In the genomic region with DNA sequence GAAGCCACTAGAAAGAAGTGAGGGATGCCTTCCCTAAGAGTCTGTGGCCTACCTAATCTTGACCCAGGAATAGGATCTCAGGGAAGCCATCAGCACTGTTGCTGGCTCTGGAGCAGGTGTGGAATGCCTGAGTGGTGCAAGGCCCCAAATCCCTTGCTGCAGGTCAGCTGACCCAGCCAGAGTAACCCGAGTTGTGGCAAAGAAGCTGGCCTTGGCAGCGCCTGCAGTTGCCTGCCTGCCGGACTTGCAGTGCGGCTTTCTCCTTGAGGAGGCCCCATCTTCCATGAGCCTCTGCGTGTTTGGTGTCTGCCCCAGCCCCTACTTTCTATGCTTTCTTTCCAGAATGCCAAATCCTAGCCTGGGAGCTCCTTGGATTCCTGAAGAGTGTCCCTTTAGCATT, we compare ENCODE assay signal across 16 cellular contexts. TPM values are rescaled to one million over a fixed set of nuclear protein-coding genes. Genes with fewer than 3 reads are reported as not detected.
A peak's percentile ranks its signal among the peaks of the same experiment; 100 is the strongest.
DNase-seq lines count a peak whose midpoint lies in the region; ATAC-seq, FAIRE-seq and TF ChIP-seq lines count a peak whose summit lies in the region.
"Had no signal": no experiment of that assay in that cellular context is flagged by ENCODE, and none has a peak within 500 bp of the region (broad histone marks: within the 10 kb centered on the region; RNA-seq: fewer than 3 reads in every experiment).

No MANE protein-coding gene starts in this region.

- H3K9me2 ChIP-seq in hepatocyte (replicated peaks; ENCODE audit: insufficient read depth): no peaks in the 10 kb centered on the region

- no peak overlapping the region for H4K12ac ChIP-seq in trophoblast cell (ENCODE audit: low read depth, low read length)

- H2BK5ac ChIP-seq in trophoblast cell (ENCODE audit: low read depth, low read length, poor library complexity): no peak overlapping the region

- intact Hi-C loops in HepG2 (cut with micrococcal nuclease; ENCODE audit: unreplicated experiment): no loop called here
- intact Hi-C loops in right lobe of liver (cut with DNase I): no loop called here
- intact Hi-C loops in aorta (cut with DNase I): no loop called here

- TF ChIP-seq CTCF in HepG2 (CRISPR knock-in tag; IDR thresholded peaks at IDR 0.05) (no peak), right lobe of liver (IDR thresholded peaks at IDR 0.05) (no peak), hepatocyte (IDR thresholded peaks at IDR 0.05; ENCODE audit: poor library complexity) (no peak), foreskin fibroblast (IDR thresholded peaks at IDR 0.05; ENCODE audit: low read depth, low read length) (no peak)

- H4K20me1 ChIP-seq in HepG2 (ENCODE audit: insufficient read depth, low read length): peaks cover 4% of the 10 kb centered on the region; the same call in 1 of the 2 replicates
- H4K20me1 ChIP-seq in hepatocyte (ENCODE audit: insufficient read depth, poor library complexity, severe bottlenecking): no peaks in the 10 kb centered on the region

- H3K9me3 ChIP-seq in HepG2 (ENCODE audit: low read length) (no peaks in the 10 kb centered on the region), right lobe of liver (no peaks in the 10 kb centered on the region), hepatocyte (ENCODE audit: low read depth) (no peaks in the 10 kb centered on the region), trophoblast cell (ENCODE audit: insufficient read depth, low read depth, low read length) (no peaks in the 10 kb centered on the region), aorta (ENCODE audit: control insufficient read depth, low read length) (no peaks in the 10 kb centered on the region)

- H4K8ac ChIP-seq in trophoblast cell (ENCODE audit: low read depth, low read length): peak overlapping the region; percentile 5

- no peak for FAIRE-seq in HepG2 (lab: Jason Lieb, UNC)
- FAIRE-seq: TTC549 had no signal

- H3K27me3 ChIP-seq in HepG2 (ENCODE audit: control insufficient read depth in 1 of 2, insufficient read depth in 2 of 2, low read length in 2 of 2): no peaks in the 10 kb centered on the region
- no peaks in the 10 kb centered on the region for H3K27me3 ChIP-seq in right lobe of liver
- H3K27me3 ChIP-seq in hepatocyte: no peaks in the 10 kb centered on the region
- no peaks in the 10 kb centered on the region for H3K27me3 ChIP-seq in trophoblast cell (ENCODE audit: insufficient read depth, low read length)
- H3K27me3 ChIP-seq in aorta (ENCODE audit: control insufficient read depth in 1 of 2, insufficient read depth in 2 of 2, low read length in 1 of 2): no peaks in the 10 kb centered on the region

- POLR2A ChIA-PET in HepG2 (lab: Yijun Ruan, JAX): interaction anchor here (1.3 kb wide), 1 partner anchor 12 kb away, joined by 3 read pairs; no protein-coding TSS in a partner anchor

- H2AFZ ChIP-seq in HepG2 (ENCODE audit: low read length) (no peak overlapping the region), hepatocyte (no peak overlapping the region), trophoblast cell (ENCODE audit: insufficient read depth, low read length, poor library complexity) (no peak overlapping the region)

- H3K4me3 ChIP-seq in HepG2 (replicated peaks in 1 of 3; ENCODE audit: insufficient read depth in 1 of 3, low read depth in 2 of 3, low read length in 3 of 3): no peak overlapping the region
- H3K4me3 ChIP-seq in right lobe of liver: no peak overlapping the region
- no peak overlapping the region for H3K4me3 ChIP-seq in hepatocyte
- no peak overlapping the region for H3K4me3 ChIP-seq in trophoblast cell (ENCODE audit: low read depth, low read length)
- H3K4me3 ChIP-seq in aorta (ENCODE audit: low read length in 2 of 2): no peak overlapping the region
- no peak overlapping the region for H3K4me3 ChIP-seq in foreskin fibroblast (ENCODE audit: low read depth in 1 of 2, low read length in 2 of 2)

- H2AK5ac ChIP-seq in trophoblast cell (ENCODE audit: low read length): no peak overlapping the region

- in situ Hi-C loops in HepG2 (cut with HindIII; ENCODE audit: extremely low pct_ligation_motif_present, low pct_unique_long_range_greater_than_20kb): no loop called here

- DNase-seq in HepG2 (ENCODE audit: low spot score) (no peak), right lobe of liver (no peak), hepatocyte (ENCODE audit: low spot score) (no peak), trophoblast cell (no peak), aorta (no peak), Kasumi-1 (lab: John Stamatoyannopoulos, UW) (no peak), foreskin fibroblast (no peak), NCI-H1694 (lab: John Stamatoyannopoulos, UW) (no peak)
- DNase-seq: activated CD4-positive, alpha-beta T cell treated with anti-CD3 and anti-CD28 coated beads, Interleukin-2, amount 50 U/mL, for 48 hours; anterior cingulate cortex; CD4-positive, alpha-beta T cell; NCI-H1092 treated with DMSO at 0.1 percent for 48 hours; NCI-H345; stimulated activated CD4-positive, alpha-beta T cell treated with anti-CD3 and anti-CD28 coated beads, Interleukin-4, amount 100 ng/mL, for 4 hours had no signal

- H3K9ac ChIP-seq in HepG2 (ENCODE audit: insufficient read depth, low read depth, low read length): no peak overlapping the region
- H3K9ac ChIP-seq in trophoblast cell (ENCODE audit: low read length): no peak overlapping the region

- TF ChIP-seq RAD21 in HepG2 (CRISPR knock-in tag; IDR thresholded peaks at IDR 0.05): no peak

- TF ChIP-seq EP300 in HepG2 (IDR thresholded peaks at IDR 0.05; ENCODE audit: low read depth in 2 of 2, low read length in 2 of 2): no peak
- no peak for TF ChIP-seq EP300 in HepG2 (CRISPR knock-in tag; IDR thresholded peaks at IDR 0.05; ENCODE audit: borderline replicate concordance)

- peak; percentile 15; the same call in 2 of the 3 replicates for ATAC-seq in HepG2
- ATAC-seq in right lobe of liver: no peak
- ATAC-seq in aorta (ENCODE audit: low FRiP score): peak; percentile 33
- ATAC-seq: activated T-helper 17 cell treated with anti-CD3 and anti-CD28 coated beads, Interleukin-2, amount 50 U/mL, for 72 hours had no signal

- peak overlapping the region; percentile 25 for H2BK12ac ChIP-seq in trophoblast cell (ENCODE audit: low read length)

- no peak overlapping the region for H3K23ac ChIP-seq in trophoblast cell (ENCODE audit: low read length)

- peaks cover 2 to 4% of the 10 kb centered on the region in 2 experiments; a peak in 2 of 5 replicates for H3K36me3 ChIP-seq in HepG2 (replicated peaks in 1 of 2; ENCODE audit: control insufficient read depth in 1 of 2, insufficient read depth in 2 of 2, low read length in 2 of 2)
- H3K36me3 ChIP-seq in right lobe of liver: no peaks in the 10 kb centered on the region
- no peaks in the 10 kb centered on the region for H3K36me3 ChIP-seq in hepatocyte (replicated peaks; ENCODE audit: insufficient read depth, low read depth)
- peaks cover 4 to 5% of the 10 kb centered on the region in 2 experiments for H3K36me3 ChIP-seq in trophoblast cell (ENCODE audit: control insufficient read depth in 1 of 2, insufficient read depth in 2 of 2, low read length in 2 of 2)
- no peaks in the 10 kb centered on the region for H3K36me3 ChIP-seq in aorta (ENCODE audit: control insufficient read depth in 1 of 2, insufficient read depth in 2 of 2, low read length in 1 of 2)

- peak overlapping the region; percentile 1 for H4K91ac ChIP-seq in trophoblast cell (ENCODE audit: low read depth, low read length)

- no TSS peak for BruUV-seq in HepG2 (replicated peaks; lab: Mats Ljungman, UMichigan)

- H3K14ac ChIP-seq in trophoblast cell (ENCODE audit: low read length): peak overlapping the region; percentile 3

- CTCF ChIA-PET in HepG2 (lab: Yijun Ruan, JAX; ENCODE audit: low intra/inter-chr PET ratio, low total read pairs): no interaction called here

- no peak overlapping the region for H3K27ac ChIP-seq in HepG2 (ENCODE audit: extremely low read length, insufficient read depth, low read length)
- H3K27ac ChIP-seq in right lobe of liver: no peak overlapping the region
- H3K27ac ChIP-seq in hepatocyte: peak overlapping the region; percentile 71
- H3K27ac ChIP-seq in trophoblast cell (ENCODE audit: low read depth, low read length): no peak overlapping the region
- H3K27ac ChIP-seq in aorta (ENCODE audit: low read depth in 1 of 2, low read length in 2 of 2): peak overlapping the region in 1 of 2 donors; percentile 13

- peaks cover 51% of the 10 kb centered on the region for H3K4me1 ChIP-seq in HepG2 (ENCODE audit: insufficient read depth, low read length)
- no peaks in the 10 kb centered on the region for H3K4me1 ChIP-seq in right lobe of liver
- peaks cover 30% of the 10 kb centered on the region for H3K4me1 ChIP-seq in hepatocyte (ENCODE audit: insufficient read depth)
- H3K4me1 ChIP-seq in trophoblast cell (ENCODE audit: control insufficient read depth in 1 of 2, insufficient read depth in 2 of 2, low read length in 2 of 2): peaks cover 16 to 22% of the 10 kb centered on the region in 2 experiments
- peaks cover 0 to 3% of the 10 kb centered on the region in 2 donors for H3K4me1 ChIP-seq in aorta (ENCODE audit: control insufficient read depth in 1 of 2, insufficient read depth in 2 of 2, low read length in 2 of 2)

- WGBS in HepG2 (ENCODE audit: low lambda C conversion rate): 100% methylated on average over 3 of the region's 5 CpGs
- WGBS in right lobe of liver (ENCODE audit: insufficient coverage, low coverage, low lambda C conversion rate, missing lambda C conversion rate): no CpG with 5 or more reads among the region's 5 CpGs
- WGBS in hepatocyte (ENCODE audit: low lambda C conversion rate, missing lambda C conversion rate): 80% methylated on average over 5 of the region's 5 CpGs
- no CpG with 5 or more reads among the region's 5 CpGs for WGBS in trophoblast cell (ENCODE audit: extremely low coverage, insufficient coverage, insufficient read length)
- WGBS in aorta, 2 donors: 44 to 66% methylated on average over 5 of the region's 5 CpGs

- no peak overlapping the region for H3K18ac ChIP-seq in trophoblast cell (ENCODE audit: low read length)

- peak overlapping the region; percentile 21 for H3K4me2 ChIP-seq in HepG2 (ENCODE audit: low read depth, low read length)
- peak overlapping the region; percentile 63 for H3K4me2 ChIP-seq in hepatocyte
- no peak overlapping the region for H3K4me2 ChIP-seq in trophoblast cell (ENCODE audit: low read length)

- no peak overlapping the region for H2BK120ac ChIP-seq in trophoblast cell (ENCODE audit: insufficient read depth, low read length, poor library complexity)

- H3K79me2 ChIP-seq in HepG2 (ENCODE audit: insufficient read depth, low read length) (peaks cover 31% of the 10 kb centered on the region), hepatocyte (peaks cover 82% of the 10 kb centered on the region), trophoblast cell (ENCODE audit: control insufficient read depth, insufficient read depth, low read length, poor library complexity) (peaks cover 16% of the 10 kb centered on the region)

- H3K4ac ChIP-seq in trophoblast cell (ENCODE audit: low read depth, low read length): peak overlapping the region; percentile 68

- peaks cover 14% of the 10 kb centered on the region for H3K79me1 ChIP-seq in trophoblast cell (ENCODE audit: low read length)

- TF ChIP-seq POLR2A in HepG2 (IDR thresholded peaks at IDR 0.05; ENCODE audit: insufficient read depth in 1 of 2, low read depth in 2 of 2, low read length in 2 of 2): no peak
- TF ChIP-seq POLR2A in right lobe of liver (IDR thresholded peaks at IDR 0.05): no peak

RNA-seq across cellular contexts. Expression of a gene that starts 5.8 kb away (rescaled TPM):
- total RNA-seq in HepG2 (2016; rRNA removed; fragmentation: Illumina TruSeq; extraction: Trizol): 9.8 and 10.9 TPM in 2 replicates
- total RNA-seq in HepG2 (2016; cell fraction: cytosol; rRNA removed; fragmentation: Illumina TruSeq; extraction: Trizol; ENCODE audit: low read depth): 1.8 and 2.3 TPM in 2 replicates
- total RNA-seq in HepG2 (2016; cell fraction: insoluble cytoplasmic fraction; rRNA removed; fragmentation: Illumina TruSeq; extraction: Trizol): 9.5 and 10.5 TPM in 2 replicates
- 4.8 and 5.4 TPM in 2 replicates for total RNA-seq in HepG2 (2016; cell fraction: membrane; rRNA removed; fragmentation: Illumina TruSeq; extraction: Trizol)
- 34.3 and 43.9 TPM in 2 replicates for total RNA-seq in HepG2 (2016; cell fraction: nucleus; rRNA removed; fragmentation: Illumina TruSeq; extraction: Trizol)
- 4.6 and 5.3 TPM in 2 replicates for polyA plus RNA-seq in HepG2 (2011; rRNA removed)
- polyA plus RNA-seq in HepG2 (2011; cell fraction: cytosol; rRNA removed): 1.2 and 1.7 TPM in 2 replicates
- polyA plus RNA-seq in HepG2 (2011; cell fraction: nucleus; rRNA removed): 17.6 and 20.1 TPM in 2 replicates
- 7.9 and 11.0 TPM in 2 replicates for polyA plus RNA-seq in HepG2 (2012)
- 0.28 and 0.31 TPM in 2 replicates for polyA plus RNA-seq in HepG2 (2016; cell fraction: cytosol; fragmentation: Illumina TruSeq; extraction: Trizol; ENCODE audit: low read depth)
- 6.1 and 8.9 TPM in 2 replicates for polyA plus RNA-seq in HepG2 (2016; cell fraction: insoluble cytoplasmic fraction; fragmentation: Illumina TruSeq; extraction: Trizol; ENCODE audit: low read depth)
- polyA plus RNA-seq in HepG2 (2016; cell fraction: membrane; fragmentation: Illumina TruSeq; extraction: Trizol; ENCODE audit: low read depth): 0.71 and 0.95 TPM in 2 replicates
- 22.8 and 22.9 TPM in 2 replicates for polyA plus RNA-seq in HepG2 (2016; cell fraction: nucleus; fragmentation: Illumina TruSeq; extraction: Trizol; ENCODE audit: insufficient read depth, low read depth)
- 1.9 and 8.7 TPM in 2 replicates for polyA minus RNA-seq in HepG2 (2011; rRNA and poly(A)+ RNA removed; ENCODE audit: low replicate concordance)
- 5.4 and 5.5 TPM in 2 replicates for polyA minus RNA-seq in HepG2 (2011; cell fraction: cytosol; rRNA and poly(A)+ RNA removed)
- polyA minus RNA-seq in HepG2 (2011; cell fraction: nucleus; rRNA and poly(A)+ RNA removed): 37.7 and 40.9 TPM in 2 replicates
- total RNA-seq in right lobe of liver: 10 to 100 TPM; 10.4 to 25.5 (median 14.9) TPM
- 20.1 and 33.2 TPM in 2 replicates for total RNA-seq in hepatocyte
- 31.6 and 36.7 TPM in 2 replicates for polyA plus RNA-seq in hepatocyte
- 125 TPM in 2 replicates for polyA plus RNA-seq in trophoblast cell (2013)
- total RNA-seq in aorta: 10 to 100 TPM; 15.9 to 18.3 TPM
- polyA plus RNA-seq in aorta: 1 to 10 TPM; 2.5 to 6.3 TPM
- total RNA-seq: CD4-positive, alpha-beta T cell had no signal

Comparison
In these comparisons a context has a peak if more than half of its experiments do, and no peak if none do; other contexts are left out.
1. ATAC-seq: peak in HepG2 (single experiment) and aorta (single experiment); none in right lobe of liver (0 of 4).